ENCODE assay signal across 10 cellular contexts in the genomic region with DNA sequence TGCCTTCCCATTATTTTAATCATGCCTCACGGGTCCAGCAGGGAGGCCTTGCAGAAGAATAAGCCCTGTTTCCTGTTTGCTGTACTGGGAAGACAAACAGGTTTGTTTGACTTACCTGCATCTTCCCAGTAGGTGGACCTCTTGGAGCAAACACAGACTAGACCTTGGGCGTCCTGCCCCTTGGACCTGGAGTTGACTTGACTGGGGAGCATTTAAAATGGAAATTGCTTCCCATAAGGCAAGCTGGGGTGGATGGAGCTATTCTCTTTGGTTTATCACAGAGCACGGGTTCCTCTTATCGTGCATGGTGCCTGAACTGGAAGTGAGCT.
DNase-seq lines count a peak whose midpoint lies in the region; ATAC-seq, FAIRE-seq and TF ChIP-seq lines count a peak whose summit lies in the region.
"Had no signal": no experiment of that assay in that cellular context is flagged by ENCODE, and none has a peak within 500 bp of the region (broad histone marks: within the 10 kb centered on the region; RNA-seq: fewer than 3 reads in every experiment).

No MANE protein-coding gene starts in this region.

- CTCF ChIA-PET in GM12878 (lab: Yijun Ruan, JAX) = interaction anchor here (0.9 to 1.6 kb wide), 4 partner anchors 11 to 863 kb away, joined by 3 to 4 read pairs (median 4); no protein-coding TSS in a partner anchor

- ATAC-seq in GM12878 = no peak
- ATAC-seq in GM18861 (IDR thresholded peaks at IDR 0.05; ENCODE audit: unreplicated experiment) = no peak
- no peak for ATAC-seq in HG03378 (IDR thresholded peaks at IDR 0.05; ENCODE audit: unreplicated experiment)

- DNase-seq in NOMO-1 treated with DMSO at 0.1 percent for 48 hours (lab: John Stamatoyannopoulos, UW; ENCODE audit: unreplicated experiment) (peak; percentile 14), NOMO-1 treated with dmso at 0.1 percent for 144 hours (lab: John Stamatoyannopoulos, UW; ENCODE audit: unreplicated experiment) (no peak), NCI-H146 treated with DMSO at 0.1 percent for 48 hours (lab: John Stamatoyannopoulos, UW; ENCODE audit: unreplicated experiment) (peak; percentile 94), GM12878 (ENCODE audit: low read depth, low spot score) (no peak), posterior vena cava (ENCODE audit: low spot score) (peak; percentile 28), T1000 (lab: John Stamatoyannopoulos, UW) (no peak)

- H4K20me1 ChIP-seq in GM12878 (ENCODE audit: control insufficient read depth, insufficient read depth) = no peaks in the 10 kb centered on the region

- no peak overlapping the region for H3K4me2 ChIP-seq in GM12878 (ENCODE audit: control insufficient read depth, insufficient read depth)

- no TSS peak for BruUV-seq in GM12878 (replicated peaks; lab: Mats Ljungman, UMichigan)

- H3K27me3 ChIP-seq in GM12878 (replicated peaks in 1 of 2; ENCODE audit: control insufficient read depth in 2 of 2, insufficient read depth in 2 of 2, low read length in 1 of 2) = peaks cover 0 to 5% of the 10 kb centered on the region in 2 experiments; a peak in 2 of 4 replicates

- no peaks in the 10 kb centered on the region for H3K79me2 ChIP-seq in GM12878 (ENCODE audit: control insufficient read depth, insufficient read depth, low read length)

- no peak overlapping the region for H3K4me3 ChIP-seq in GM12878

- peak; percentile 49 for TF ChIP-seq RAD21 in GM12878 (IDR thresholded peaks at IDR 0.05; ENCODE audit: insufficient read depth, low read depth, low read length)

- no peaks in the 10 kb centered on the region for H3K36me3 ChIP-seq in GM12878 (ENCODE audit: control insufficient read depth in 2 of 2, insufficient read depth in 2 of 2, low read length in 1 of 2)

- TF ChIP-seq CTCF in GM12878 (IDR thresholded peaks at IDR 0.05 in 2 of 3, conservative IDR thresholded peaks at IDR 0.05 in 1 of 3; ENCODE audit: control insufficient read depth in 2 of 3, extremely low read depth in 1 of 3, insufficient read depth in 1 of 3, low read depth in 3 of 3, low read length in 3 of 3) = peak in 2 of 3 experiments; percentile 15 to 21; a peak in 1 of 6 replicates

- in situ Hi-C loops in GM12878 (cut with MboI) = no loop called here

- H3K9me3 ChIP-seq in GM12878 (replicated peaks; ENCODE audit: control insufficient read depth, insufficient read depth, low read length) = no peaks in the 10 kb centered on the region

- FAIRE-seq in GM12878 (lab: Jason Lieb, UNC) = no peak
- FAIRE-seq: frontal cortex, GM12891 had no signal

- RAD21 ChIA-PET in GM12878 (lab: Charles Lee; ENCODE audit: unreplicated experiment) = interaction anchor here (1.1 to 1.3 kb wide), 3 partner anchors 48 to 76 kb away, joined by 3 read pairs; no protein-coding TSS in a partner anchor

- 1% methylated on average over 4 of the region's 4 CpGs for WGBS in GM12878 (ENCODE audit: insufficient coverage, insufficient replicate concordance, low lambda C conversion rate, missing lambda C conversion rate)

- no peak overlapping the region for H3K27ac ChIP-seq in GM12878 (ENCODE audit: control insufficient read depth, insufficient read depth)

- no peak overlapping the region for H2AFZ ChIP-seq in GM12878 (ENCODE audit: control insufficient read depth, low read depth, low read length)

- no peak for TF ChIP-seq POLR2A in GM12878 (IDR thresholded peaks at IDR 0.05; ENCODE audit: low read depth, low read length)

- POLR2A ChIA-PET in GM12878 (lab: Charles Lee) = no interaction called here

- H3K9ac ChIP-seq in GM12878 (ENCODE audit: control insufficient read depth, insufficient read depth, low read length) = no peak overlapping the region

- intact Hi-C loops in GM12878 (cut with micrococcal nuclease; ENCODE audit: unreplicated experiment) (no loop called here), posterior vena cava (cut with DNase I) (no loop called here)

- no peak for TF ChIP-seq EP300 in GM12878 (IDR thresholded peaks at IDR 0.05; ENCODE audit: borderline replicate concordance in 1 of 2, control insufficient read depth in 1 of 2, low read depth in 2 of 2, low read length in 2 of 2)

- SMC1A ChIA-PET in GM12878 (lab: Charles Lee; ENCODE audit: uncharacterized antibody, unreplicated experiment) = interaction anchor here (0.8 to 1.8 kb wide), 7 partner anchors 10 to 432 kb away, joined by 3 to 5 read pairs (median 3); no protein-coding TSS in a partner anchor

- H3K4me1 ChIP-seq in GM12878 (ENCODE audit: control insufficient read depth, insufficient read depth, low read length) = no peaks in the 10 kb centered on the region

TF ChIP-seq in GM12878, 131 proteins besides CTCF, POLR2A, EP300 and RAD21:
- TF ChIP-seq SMC3 (IDR thresholded peaks at IDR 0.05; ENCODE audit: borderline replicate concordance, low read length) = peak; percentile 12; the same call in 1 of the 2 replicates
- TF ChIP-seq, protein P1, sequence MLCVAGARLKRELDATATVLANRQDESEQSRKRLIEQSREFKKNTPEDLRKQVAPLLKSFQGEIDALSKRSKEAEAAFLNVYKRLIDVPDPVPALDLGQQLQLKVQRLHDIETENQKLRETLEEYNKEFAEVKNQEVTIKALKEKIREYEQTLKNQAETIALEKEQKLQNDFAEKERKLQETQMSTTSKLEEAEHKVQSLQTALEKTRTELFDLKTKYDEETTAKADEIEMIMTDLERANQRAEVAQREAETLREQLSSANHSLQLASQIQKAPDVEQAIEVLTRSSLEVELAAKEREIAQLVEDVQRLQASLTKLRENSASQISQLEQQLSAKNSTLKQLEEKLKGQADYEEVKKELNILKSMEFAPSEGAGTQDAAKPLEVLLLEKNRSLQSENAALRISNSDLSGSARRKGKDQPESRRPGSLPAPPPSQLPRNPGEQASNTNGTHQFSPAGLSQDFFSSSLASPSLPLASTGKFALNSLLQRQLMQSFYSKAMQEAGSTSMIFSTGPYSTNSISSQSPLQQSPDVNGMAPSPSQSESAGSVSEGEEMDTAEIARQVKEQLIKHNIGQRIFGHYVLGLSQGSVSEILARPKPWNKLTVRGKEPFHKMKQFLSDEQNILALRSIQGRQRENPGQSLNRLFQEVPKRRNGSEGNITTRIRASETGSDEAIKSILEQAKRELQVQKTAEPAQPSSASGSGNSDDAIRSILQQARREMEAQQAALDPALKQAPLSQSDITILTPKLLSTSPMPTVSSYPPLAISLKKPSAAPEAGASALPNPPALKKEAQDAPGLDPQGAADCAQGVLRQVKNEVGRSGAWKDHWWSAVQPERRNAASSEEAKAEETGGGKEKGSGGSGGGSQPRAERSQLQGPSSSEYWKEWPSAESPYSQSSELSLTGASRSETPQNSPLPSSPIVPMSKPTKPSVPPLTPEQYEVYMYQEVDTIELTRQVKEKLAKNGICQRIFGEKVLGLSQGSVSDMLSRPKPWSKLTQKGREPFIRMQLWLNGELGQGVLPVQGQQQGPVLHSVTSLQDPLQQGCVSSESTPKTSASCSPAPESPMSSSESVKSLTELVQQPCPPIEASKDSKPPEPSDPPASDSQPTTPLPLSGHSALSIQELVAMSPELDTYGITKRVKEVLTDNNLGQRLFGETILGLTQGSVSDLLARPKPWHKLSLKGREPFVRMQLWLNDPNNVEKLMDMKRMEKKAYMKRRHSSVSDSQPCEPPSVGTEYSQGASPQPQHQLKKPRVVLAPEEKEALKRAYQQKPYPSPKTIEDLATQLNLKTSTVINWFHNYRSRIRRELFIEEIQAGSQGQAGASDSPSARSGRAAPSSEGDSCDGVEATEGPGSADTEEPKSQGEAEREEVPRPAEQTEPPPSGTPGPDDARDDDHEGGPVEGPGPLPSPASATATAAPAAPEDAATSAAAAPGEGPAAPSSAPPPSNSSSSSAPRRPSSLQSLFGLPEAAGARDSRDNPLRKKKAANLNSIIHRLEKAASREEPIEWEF (IDR thresholded peaks at IDR 0.05; ENCODE audit: insufficient replicate concordance, low read depth, low read length) = no peak

Comparison
In these comparisons a context has a peak if more than half of its experiments do, and no peak if none do; other contexts are left out.
1. DNase-seq: peak in NOMO-1 treated with DMSO at 0.1 percent for 48 hours (single experiment), NCI-H146 treated with DMSO at 0.1 percent for 48 hours (single experiment) and posterior vena cava (single experiment); none in NOMO-1 treated with dmso at 0.1 percent for 144 hours (single experiment), GM12878 (single experiment) and T1000 (single experiment).